ENCODE assay signal across 27 cellular contexts in the genomic region with DNA sequence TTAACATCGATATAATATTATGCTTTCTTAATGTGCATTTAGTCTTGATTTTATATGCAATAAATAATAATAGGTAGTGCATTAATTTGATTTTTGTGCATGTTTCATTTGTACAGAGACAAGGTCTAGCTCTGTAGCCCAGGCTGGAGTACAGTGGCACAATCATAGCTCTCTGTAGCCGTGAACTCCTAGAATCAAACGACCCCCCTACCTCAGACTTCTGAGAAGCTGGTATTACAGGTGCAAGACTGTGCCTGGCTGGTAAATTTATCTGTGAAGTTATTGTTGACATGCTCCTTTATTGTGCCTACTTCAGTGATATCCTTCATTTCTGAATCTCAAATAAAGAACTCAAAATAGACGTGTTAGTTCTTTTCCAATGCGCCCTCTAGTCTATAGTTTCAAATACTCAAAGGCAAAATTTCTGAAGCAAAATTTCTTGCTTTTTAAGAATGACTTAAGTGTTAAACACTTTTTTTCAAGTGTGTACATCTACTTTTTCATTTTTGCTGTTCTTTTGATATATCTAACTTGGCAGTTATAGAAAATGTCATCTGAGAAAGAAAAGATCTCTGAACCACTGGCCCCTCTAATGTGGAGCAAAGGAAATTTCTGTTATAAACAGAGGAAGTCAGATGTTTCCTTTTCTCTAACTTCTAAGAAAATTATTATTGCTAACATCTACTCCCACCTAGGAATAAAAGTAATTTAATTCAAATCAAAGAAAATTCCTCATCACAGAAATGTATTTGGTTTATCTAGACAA. TPM values are rescaled to one million over a fixed set of nuclear protein-coding genes. Genes with fewer than 3 reads are reported as not detected.
"Had no signal": no experiment of that assay in that cellular context is flagged by ENCODE, and none has a peak within 500 bp of the region (broad histone marks: within the 10 kb centered on the region; RNA-seq: fewer than 3 reads in every experiment).

No MANE protein-coding gene starts in this region.

- H3K36me3 ChIP-seq: breast epithelium, gastroesophageal sphincter, heart left ventricle, neutrophil, ovary, right atrium auricular region, thyroid gland, upper lobe of right lung had no signal

- H3K27me3 Mint-ChIP-seq: central memory CD8-positive, alpha-beta T cell; effector memory CD8-positive, alpha-beta T cell; natural killer cell treated with Interleukin-12 subunit alpha and Interleukin-12 subunit beta and Interleukin-15 and Interleukin-18, amount 100 ng/mL, for 72 hours had no signal

- H3K4me1 ChIP-seq: breast epithelium, gastroesophageal sphincter, psoas muscle, right atrium auricular region, thyroid gland had no signal

- H3K4me3 ChIP-seq: breast epithelium, dorsolateral prefrontal cortex, gastroesophageal sphincter, ovary, psoas muscle, right atrium auricular region, thyroid gland, upper lobe of right lung had no signal

- H3K27ac ChIP-seq: breast epithelium, dorsolateral prefrontal cortex, epithelial cell of prostate, gastroesophageal sphincter, neutrophil, ovary, psoas muscle, right atrium auricular region, thyroid gland, upper lobe of right lung had no signal

- H3K4me1 Mint-ChIP-seq: central memory CD8-positive, alpha-beta T cell had no signal

- H3K36me3 Mint-ChIP-seq: activated CD4-positive, alpha-beta memory T cell treated with anti-CD3 and anti-CD28 coated beads for 36 hours; natural killer cell treated with Interleukin-12 subunit alpha and Interleukin-12 subunit beta and Interleukin-15 and Interleukin-18, amount 100 ng/mL, for 72 hours had no signal

- H3K27me3 ChIP-seq: breast epithelium, dorsolateral prefrontal cortex, gastroesophageal sphincter, heart left ventricle, neutrophil, ovary, right atrium auricular region, thyroid gland, upper lobe of right lung had no signal

- H3K9me3 Mint-ChIP-seq: activated CD4-positive, alpha-beta memory T cell treated with anti-CD3 and anti-CD28 coated beads for 36 hours; natural killer cell treated with Interleukin-12 subunit alpha and Interleukin-12 subunit beta and Interleukin-15 and Interleukin-18, amount 100 ng/mL, for 72 hours had no signal

- DNase-seq: activated CD4-positive, alpha-beta memory T cell treated with anti-CD3 and anti-CD28 coated beads for 36 hours; activated CD4-positive, alpha-beta T cell treated with anti-CD3 and anti-CD28 coated beads for 4 hours; activated CD4-positive, CD25-positive, alpha-beta regulatory T cell; activated effector memory CD4-positive, alpha-beta T cell treated with Interleukin-2 at 50 U/mL for 16 hours; activated naive CD4-positive, alpha-beta T cell treated with anti-CD3 and anti-CD28 coated beads, Interleukin-2, amount 50 U/mL, for 16 hours; activated T-cell treated with anti-CD3 and anti-CD28 coated beads, Interleukin-2, amount 50 U/mL, for 48 hours; dorsolateral prefrontal cortex; effector memory CD8-positive, alpha-beta T cell; heart left ventricle; islet precursor cell; left cardiac atrium; midbrain; ovary; psoas muscle; stimulated activated CD4-positive, alpha-beta T cell treated with anti-CD3 and anti-CD28 coated beads, Interleukin-12 subunit alpha, Interleukin-12 subunit beta, amount 100 ng/mL, for 4 hours; substantia nigra; thyroid gland; upper lobe of right lung had no signal

- ATAC-seq: effector memory CD8-positive, alpha-beta T cell; gastroesophageal sphincter; heart left ventricle; left cardiac atrium; natural killer cell treated with Interleukin-12 subunit alpha and Interleukin-12 subunit beta and Interleukin-15 and Interleukin-18, amount 100 ng/mL, for 72 hours; psoas muscle; upper lobe of right lung had no signal

- H3K27ac Mint-ChIP-seq: activated CD4-positive, alpha-beta memory T cell treated with anti-CD3 and anti-CD28 coated beads for 36 hours; effector memory CD8-positive, alpha-beta T cell; natural killer cell treated with Interleukin-12 subunit alpha and Interleukin-12 subunit beta and Interleukin-15 and Interleukin-18, amount 100 ng/mL, for 72 hours; stimulated activated naive CD8-positive, alpha-beta T cell treated with anti-CD3 and anti-CD28 coated beads, Interleukin-15, Interleukin-2, amounts not matched to agents 100 ng/mL and 50 ng/mL, for 24 hours had no signal

- H3K4me3 Mint-ChIP-seq: activated CD4-positive, alpha-beta memory T cell treated with anti-CD3 and anti-CD28 coated beads for 36 hours; central memory CD8-positive, alpha-beta T cell; effector memory CD8-positive, alpha-beta T cell; natural killer cell treated with Interleukin-12 subunit alpha and Interleukin-12 subunit beta and Interleukin-15 and Interleukin-18, amount 100 ng/mL, for 72 hours; stimulated activated naive CD8-positive, alpha-beta T cell treated with anti-CD3 and anti-CD28 coated beads, Interleukin-15, Interleukin-2, amounts not matched to agents 100 ng/mL and 50 ng/mL, for 24 hours had no signal

- H3K9me3 ChIP-seq: breast epithelium, gastroesophageal sphincter, heart left ventricle, neutrophil, ovary, psoas muscle, right atrium auricular region, thyroid gland, upper lobe of right lung had no signal

RNA-seq across cellular contexts. Expression of a gene that starts 28.3 kb away (rescaled TPM):
- total RNA-seq: activated CD4-positive, alpha-beta memory T cell treated with anti-CD3 and anti-CD28 coated beads for 36 hours; T-helper 1 cell treated with Interleukin-12 subunit alpha and Interleukin-12 subunit beta and Interleukin-4 antibody, amounts not matched to agents 30 ng/mL and 1 ng/mL, for 36 hours had no signal
